In the genomic region with DNA sequence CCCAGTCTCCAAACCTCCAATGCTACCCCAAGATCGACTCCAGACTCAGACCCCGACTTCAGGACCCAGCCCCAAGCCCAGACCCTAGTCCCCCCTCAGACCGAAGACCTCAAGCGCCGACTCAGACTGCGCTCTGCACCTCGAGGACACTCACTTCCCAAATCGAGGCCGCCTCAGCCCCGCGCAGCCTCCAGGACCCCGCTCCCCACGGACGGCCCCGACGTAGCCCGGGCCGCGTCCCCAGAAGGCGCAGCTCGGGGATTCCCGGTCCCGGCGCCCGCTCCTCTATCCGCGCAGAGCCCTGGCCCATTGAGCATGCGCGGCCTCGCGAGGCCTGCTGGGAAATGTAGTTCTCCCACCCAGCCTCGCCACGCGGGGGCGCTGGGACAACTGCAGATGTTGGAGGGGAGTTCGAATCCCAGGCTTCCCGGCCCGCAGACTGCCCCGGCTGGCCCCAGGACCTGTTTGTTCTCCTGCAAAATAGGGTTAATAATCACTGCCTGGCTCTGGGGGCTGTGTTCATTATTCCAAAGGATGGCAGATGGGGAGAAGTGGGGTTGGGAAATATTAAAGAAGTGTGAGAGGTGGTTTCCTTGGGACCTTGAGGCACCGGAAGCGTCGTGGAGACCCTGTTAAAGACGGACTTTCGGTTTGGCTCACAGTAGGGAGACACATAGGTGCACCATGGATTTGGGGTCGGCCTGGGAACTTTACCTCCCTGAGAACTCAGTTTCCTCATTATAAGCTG, we compare ENCODE assay signal across 1 cellular context.
TF ChIP-seq lines count a peak whose summit lies in the region.

A gene with protein sequence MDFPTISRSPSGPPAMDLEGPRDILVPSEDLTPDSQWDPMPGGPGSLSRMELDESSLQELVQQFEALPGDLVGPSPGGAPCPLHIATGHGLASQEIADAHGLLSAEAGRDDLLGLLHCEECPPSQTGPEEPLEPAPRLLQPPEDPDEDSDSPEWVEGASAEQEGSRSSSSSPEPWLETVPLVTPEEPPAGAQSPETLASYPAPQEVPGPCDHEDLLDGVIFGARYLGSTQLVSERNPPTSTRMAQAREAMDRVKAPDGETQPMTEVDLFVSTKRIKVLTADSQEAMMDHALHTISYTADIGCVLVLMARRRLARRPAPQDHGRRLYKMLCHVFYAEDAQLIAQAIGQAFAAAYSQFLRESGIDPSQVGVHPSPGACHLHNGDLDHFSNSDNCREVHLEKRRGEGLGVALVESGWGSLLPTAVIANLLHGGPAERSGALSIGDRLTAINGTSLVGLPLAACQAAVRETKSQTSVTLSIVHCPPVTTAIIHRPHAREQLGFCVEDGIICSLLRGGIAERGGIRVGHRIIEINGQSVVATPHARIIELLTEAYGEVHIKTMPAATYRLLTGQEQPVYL (minus strand): TSS at position 311 of the 748 bp plus-strand sequence. CDS start 1,428 bp downstream, outside the sequence.

TF ChIP-seq in GM12878, 131 proteins besides CTCF, POLR2A, EP300 and RAD21 (continued from another document and continues in another):
- TF ChIP-seq HDAC6 (IDR thresholded peaks at IDR 0.05; ENCODE audit: unreplicated experiment) (no peak), CREB1 (IDR thresholded peaks at IDR 0.05; ENCODE audit: low read depth) (peak; percentile 70), POU2F2 (IDR thresholded peaks at IDR 0.05; ENCODE audit: borderline replicate concordance, low read depth, low read length) (no peak), FOXM1 (IDR thresholded peaks at IDR 0.05; ENCODE audit: low read depth, low read length) (no peak), STAT1 (conservative IDR thresholded peaks at IDR 0.05) (0 out of 2 replicates have a peak, but pooled peaks have one; percentile 37), RFX5 (IDR thresholded peaks at IDR 0.05; ENCODE audit: low read depth, low read length) (no peak), SMARCA5 (IDR thresholded peaks at IDR 0.05) (peak; percentile 76; the same call in 1 of the 2 replicates), RBBP5 (conservative IDR thresholded peaks at IDR 0.05) (no peak), BCL11A (IDR thresholded peaks at IDR 0.05; ENCODE audit: low read depth, low read length) (no peak), WRNIP1 (IDR thresholded peaks at IDR 0.05; ENCODE audit: borderline replicate concordance, low read depth, low read length) (peak; percentile 89; the same call in 1 of the 2 replicates), CHD2 (IDR thresholded peaks at IDR 0.05; ENCODE audit: borderline replicate concordance, low read depth, low read length) (no peak), TBL1XR1 (IDR thresholded peaks at IDR 0.05; ENCODE audit: low read depth, low read length) (no peak), EED (IDR thresholded peaks at IDR 0.05; ENCODE audit: low read depth) (peak; percentile 17; the same call in 1 of the 2 replicates), ZNF217 (IDR thresholded peaks at IDR 0.05) (peak; percentile 97), RELA (IDR thresholded peaks at IDR 0.05; ENCODE audit: borderline replicate concordance, partially characterized antibody) (peak; percentile 94), SMC3 (IDR thresholded peaks at IDR 0.05; ENCODE audit: borderline replicate concordance, low read length) (no peak), MTA2 (IDR thresholded peaks at IDR 0.05; ENCODE audit: low read depth) (0 out of 2 replicates have a peak, but pooled peaks have one; percentile 8), RB1 (IDR thresholded peaks at IDR 0.05; ENCODE audit: borderline replicate concordance) (0 out of 2 replicates have a peak, but pooled peaks have one; percentile 60), RCOR1 (conservative IDR thresholded peaks at IDR 0.05; ENCODE audit: low read depth, low read length) (peak; percentile 65; the same call in 1 of the 2 replicates), SIN3A (IDR thresholded peaks at IDR 0.05; ENCODE audit: low read depth, low read length) (no peak; the same call in 1 of the 2 replicates), TCF3 (IDR thresholded peaks at IDR 0.05; ENCODE audit: borderline replicate concordance, insufficient read depth, low read depth, low read length) (no peak), NFYA (IDR thresholded peaks at IDR 0.05; ENCODE audit: borderline replicate concordance, low read depth, low read length) (no peak), SUPT20H (IDR thresholded peaks at IDR 0.05; ENCODE audit: borderline replicate concordance, control insufficient read depth, low read depth, low read length) (no peak), PAX5 (IDR thresholded peaks at IDR 0.05; ENCODE audit: borderline replicate concordance, low read depth, low read length) (no peak), DPF2 (IDR thresholded peaks at IDR 0.05) (peak; percentile 77), MYC (IDR thresholded peaks at IDR 0.05; ENCODE audit: insufficient read depth, insufficient read length, insufficient replicate concordance, low read length, severe bottlenecking) (no peak), IKZF2 (IDR thresholded peaks at IDR 0.05) (peak; percentile 75 to 77), FOXK2 (IDR thresholded peaks at IDR 0.05) (no peak), FOS (IDR thresholded peaks at IDR 0.05; ENCODE audit: borderline replicate concordance, extremely low read depth, insufficient read length) (no peak), TARDBP (IDR thresholded peaks at IDR 0.05; ENCODE audit: borderline replicate concordance) (peak; percentile 90), CREM (IDR thresholded peaks at IDR 0.05; ENCODE audit: low read depth) (peak; percentile 54; the same call in 1 of the 2 replicates)
- TF ChIP-seq, protein P1, sequence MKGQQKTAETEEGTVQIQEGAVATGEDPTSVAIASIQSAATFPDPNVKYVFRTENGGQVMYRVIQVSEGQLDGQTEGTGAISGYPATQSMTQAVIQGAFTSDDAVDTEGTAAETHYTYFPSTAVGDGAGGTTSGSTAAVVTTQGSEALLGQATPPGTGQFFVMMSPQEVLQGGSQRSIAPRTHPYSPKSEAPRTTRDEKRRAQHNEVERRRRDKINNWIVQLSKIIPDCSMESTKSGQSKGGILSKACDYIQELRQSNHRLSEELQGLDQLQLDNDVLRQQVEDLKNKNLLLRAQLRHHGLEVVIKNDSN (IDR thresholded peaks at IDR 0.05; ENCODE audit: borderline replicate concordance, extremely low read length, insufficient read depth, low read depth, low read length): no peak
- TF ChIP-seq, protein P2, sequence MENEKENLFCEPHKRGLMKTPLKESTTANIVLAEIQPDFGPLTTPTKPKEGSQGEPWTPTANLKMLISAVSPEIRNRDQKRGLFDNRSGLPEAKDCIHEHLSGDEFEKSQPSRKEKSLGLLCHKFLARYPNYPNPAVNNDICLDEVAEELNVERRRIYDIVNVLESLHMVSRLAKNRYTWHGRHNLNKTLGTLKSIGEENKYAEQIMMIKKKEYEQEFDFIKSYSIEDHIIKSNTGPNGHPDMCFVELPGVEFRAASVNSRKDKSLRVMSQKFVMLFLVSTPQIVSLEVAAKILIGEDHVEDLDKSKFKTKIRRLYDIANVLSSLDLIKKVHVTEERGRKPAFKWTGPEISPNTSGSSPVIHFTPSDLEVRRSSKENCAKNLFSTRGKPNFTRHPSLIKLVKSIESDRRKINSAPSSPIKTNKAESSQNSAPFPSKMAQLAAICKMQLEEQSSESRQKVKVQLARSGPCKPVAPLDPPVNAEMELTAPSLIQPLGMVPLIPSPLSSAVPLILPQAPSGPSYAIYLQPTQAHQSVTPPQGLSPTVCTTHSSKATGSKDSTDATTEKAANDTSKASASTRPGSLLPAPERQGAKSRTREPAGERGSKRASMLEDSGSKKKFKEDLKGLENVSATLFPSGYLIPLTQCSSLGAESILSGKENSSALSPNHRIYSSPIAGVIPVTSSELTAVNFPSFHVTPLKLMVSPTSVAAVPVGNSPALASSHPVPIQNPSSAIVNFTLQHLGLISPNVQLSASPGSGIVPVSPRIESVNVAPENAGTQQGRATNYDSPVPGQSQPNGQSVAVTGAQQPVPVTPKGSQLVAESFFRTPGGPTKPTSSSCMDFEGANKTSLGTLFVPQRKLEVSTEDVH (IDR thresholded peaks at IDR 0.05; ENCODE audit: low read depth, partially characterized antibody): no peak
- TF ChIP-seq, protein P3, sequence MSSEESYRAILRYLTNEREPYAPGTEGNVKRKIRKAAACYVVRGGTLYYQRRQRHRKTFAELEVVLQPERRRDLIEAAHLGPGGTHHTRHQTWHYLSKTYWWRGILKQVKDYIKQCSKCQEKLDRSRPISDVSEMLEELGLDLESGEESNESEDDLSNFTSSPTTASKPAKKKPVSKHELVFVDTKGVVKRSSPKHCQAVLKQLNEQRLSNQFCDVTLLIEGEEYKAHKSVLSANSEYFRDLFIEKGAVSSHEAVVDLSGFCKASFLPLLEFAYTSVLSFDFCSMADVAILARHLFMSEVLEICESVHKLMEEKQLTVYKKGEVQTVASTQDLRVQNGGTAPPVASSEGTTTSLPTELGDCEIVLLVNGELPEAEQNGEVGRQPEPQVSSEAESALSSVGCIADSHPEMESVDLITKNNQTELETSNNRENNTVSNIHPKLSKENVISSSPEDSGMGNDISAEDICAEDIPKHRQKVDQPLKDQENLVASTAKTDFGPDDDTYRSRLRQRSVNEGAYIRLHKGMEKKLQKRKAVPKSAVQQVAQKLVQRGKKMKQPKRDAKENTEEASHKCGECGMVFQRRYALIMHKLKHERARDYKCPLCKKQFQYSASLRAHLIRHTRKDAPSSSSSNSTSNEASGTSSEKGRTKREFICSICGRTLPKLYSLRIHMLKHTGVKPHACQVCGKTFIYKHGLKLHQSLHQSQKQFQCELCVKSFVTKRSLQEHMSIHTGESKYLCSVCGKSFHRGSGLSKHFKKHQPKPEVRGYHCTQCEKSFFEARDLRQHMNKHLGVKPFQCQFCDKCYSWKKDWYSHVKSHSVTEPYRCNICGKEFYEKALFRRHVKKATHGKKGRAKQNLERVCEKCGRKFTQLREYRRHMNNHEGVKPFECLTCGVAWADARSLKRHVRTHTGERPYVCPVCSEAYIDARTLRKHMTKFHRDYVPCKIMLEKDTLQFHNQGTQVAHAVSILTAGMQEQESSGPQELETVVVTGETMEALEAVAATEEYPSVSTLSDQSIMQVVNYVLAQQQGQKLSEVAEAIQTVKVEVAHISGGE (CRISPR knock-in tag; IDR thresholded peaks at IDR 0.05): peak; percentile 80
- TF ChIP-seq, protein P4, sequence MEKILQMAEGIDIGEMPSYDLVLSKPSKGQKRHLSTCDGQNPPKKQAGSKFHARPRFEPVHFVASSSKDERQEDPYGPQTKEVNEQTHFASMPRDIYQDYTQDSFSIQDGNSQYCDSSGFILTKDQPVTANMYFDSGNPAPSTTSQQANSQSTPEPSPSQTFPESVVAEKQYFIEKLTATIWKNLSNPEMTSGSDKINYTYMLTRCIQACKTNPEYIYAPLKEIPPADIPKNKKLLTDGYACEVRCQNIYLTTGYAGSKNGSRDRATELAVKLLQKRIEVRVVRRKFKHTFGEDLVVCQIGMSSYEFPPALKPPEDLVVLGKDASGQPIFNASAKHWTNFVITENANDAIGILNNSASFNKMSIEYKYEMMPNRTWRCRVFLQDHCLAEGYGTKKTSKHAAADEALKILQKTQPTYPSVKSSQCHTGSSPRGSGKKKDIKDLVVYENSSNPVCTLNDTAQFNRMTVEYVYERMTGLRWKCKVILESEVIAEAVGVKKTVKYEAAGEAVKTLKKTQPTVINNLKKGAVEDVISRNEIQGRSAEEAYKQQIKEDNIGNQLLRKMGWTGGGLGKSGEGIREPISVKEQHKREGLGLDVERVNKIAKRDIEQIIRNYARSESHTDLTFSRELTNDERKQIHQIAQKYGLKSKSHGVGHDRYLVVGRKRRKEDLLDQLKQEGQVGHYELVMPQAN (conservative IDR thresholded peaks at IDR 0.05): peak; percentile 83; the same call in 1 of the 2 replicates
- TF ChIP-seq, protein P5, sequence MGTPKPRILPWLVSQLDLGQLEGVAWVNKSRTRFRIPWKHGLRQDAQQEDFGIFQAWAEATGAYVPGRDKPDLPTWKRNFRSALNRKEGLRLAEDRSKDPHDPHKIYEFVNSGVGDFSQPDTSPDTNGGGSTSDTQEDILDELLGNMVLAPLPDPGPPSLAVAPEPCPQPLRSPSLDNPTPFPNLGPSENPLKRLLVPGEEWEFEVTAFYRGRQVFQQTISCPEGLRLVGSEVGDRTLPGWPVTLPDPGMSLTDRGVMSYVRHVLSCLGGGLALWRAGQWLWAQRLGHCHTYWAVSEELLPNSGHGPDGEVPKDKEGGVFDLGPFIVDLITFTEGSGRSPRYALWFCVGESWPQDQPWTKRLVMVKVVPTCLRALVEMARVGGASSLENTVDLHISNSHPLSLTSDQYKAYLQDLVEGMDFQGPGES (IDR thresholded peaks at IDR 0.05): peak; percentile 19; the same call in 1 of the 2 replicates
- TF ChIP-seq, protein P6, sequence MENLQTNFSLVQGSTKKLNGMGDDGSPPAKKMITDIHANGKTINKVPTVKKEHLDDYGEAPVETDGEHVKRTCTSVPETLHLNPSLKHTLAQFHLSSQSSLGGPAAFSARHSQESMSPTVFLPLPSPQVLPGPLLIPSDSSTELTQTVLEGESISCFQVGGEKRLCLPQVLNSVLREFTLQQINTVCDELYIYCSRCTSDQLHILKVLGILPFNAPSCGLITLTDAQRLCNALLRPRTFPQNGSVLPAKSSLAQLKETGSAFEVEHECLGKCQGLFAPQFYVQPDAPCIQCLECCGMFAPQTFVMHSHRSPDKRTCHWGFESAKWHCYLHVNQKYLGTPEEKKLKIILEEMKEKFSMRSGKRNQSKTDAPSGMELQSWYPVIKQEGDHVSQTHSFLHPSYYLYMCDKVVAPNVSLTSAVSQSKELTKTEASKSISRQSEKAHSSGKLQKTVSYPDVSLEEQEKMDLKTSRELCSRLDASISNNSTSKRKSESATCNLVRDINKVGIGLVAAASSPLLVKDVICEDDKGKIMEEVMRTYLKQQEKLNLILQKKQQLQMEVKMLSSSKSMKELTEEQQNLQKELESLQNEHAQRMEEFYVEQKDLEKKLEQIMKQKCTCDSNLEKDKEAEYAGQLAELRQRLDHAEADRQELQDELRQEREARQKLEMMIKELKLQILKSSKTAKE (IDR thresholded peaks at IDR 0.05; ENCODE audit: low read depth, poor library complexity, severe bottlenecking): no peak
- TF ChIP-seq, protein P7, sequence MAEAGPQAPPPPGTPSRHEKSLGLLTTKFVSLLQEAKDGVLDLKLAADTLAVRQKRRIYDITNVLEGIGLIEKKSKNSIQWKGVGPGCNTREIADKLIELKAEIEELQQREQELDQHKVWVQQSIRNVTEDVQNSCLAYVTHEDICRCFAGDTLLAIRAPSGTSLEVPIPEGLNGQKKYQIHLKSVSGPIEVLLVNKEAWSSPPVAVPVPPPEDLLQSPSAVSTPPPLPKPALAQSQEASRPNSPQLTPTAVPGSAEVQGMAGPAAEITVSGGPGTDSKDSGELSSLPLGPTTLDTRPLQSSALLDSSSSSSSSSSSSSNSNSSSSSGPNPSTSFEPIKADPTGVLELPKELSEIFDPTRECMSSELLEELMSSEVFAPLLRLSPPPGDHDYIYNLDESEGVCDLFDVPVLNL (IDR thresholded peaks at IDR 0.05; ENCODE audit: low read depth, low read length): peak; percentile 21; the same call in 1 of the 2 replicates
